ENCODE assay signal across 18 cellular contexts in genomic region chr3:171134170-171134569, GRCh38.
A peak's percentile ranks its signal among the peaks of the same experiment; 100 is the strongest.
DNase-seq lines count a peak whose midpoint lies in the region; ATAC-seq and TF ChIP-seq lines count a peak whose summit lies in the region.
"Had no signal": no experiment of that assay in that cellular context is flagged by ENCODE, and none has a peak within 500 bp of the region (broad histone marks: within the 10 kb centered on the region; RNA-seq: fewer than 3 reads in every experiment).

No MANE protein-coding gene starts in this region.

- ATAC-seq in T-helper 17 cell, result no peak

- DNase-seq in HCEC 1CT (peak; percentile 17), T-helper 17 cell (no peak), epithelial cell of esophagus (ENCODE audit: low read depth) (peak; percentile 24), renal cortical epithelial cell (ENCODE audit: low read depth) (peak; percentile 18), OCI-M1 (lab: John Stamatoyannopoulos, UW) (no peak), erythroblast (lab: John Stamatoyannopoulos, UW) (no peak), HUDEP-2 (lab: John Stamatoyannopoulos, UW; ENCODE audit: unreplicated experiment in 76 of 76) (no peak)
- DNase-seq: Calu3; CD4-positive, alpha-beta T cell; Karpas-422; NCI-H1105; NCI-H1694; NCI-H2107; NCI-H226; NCI-H524 treated with DMSO at 0.1 percent for 48 hours; SHP77; SK-N-SH had no signal

- peak overlapping the region; percentile 37 for H3K27ac Mint-ChIP-seq in T-helper 17 cell
- H3K27ac Mint-ChIP-seq: B cell; CD4-positive, alpha-beta T cell had no signal

- H3K9me3 ChIP-seq in T-helper 17 cell (ENCODE audit: control insufficient read depth, low read length, poor library complexity, severe bottlenecking), result no peaks in the 10 kb centered on the region
- H3K9me3 ChIP-seq: SK-N-SH had no signal

- peaks cover 20% of the 10 kb centered on the region for H3K36me3 Mint-ChIP-seq in T-helper 17 cell (ENCODE audit: low read depth)

- TF ChIP-seq POLR2A in erythroblast (IDR thresholded peaks at IDR 0.05; ENCODE audit: low read length), result no peak

- H3K4me3 Mint-ChIP-seq in T-helper 17 cell, result no peak overlapping the region
- H3K4me3 Mint-ChIP-seq: B cell; CD4-positive, alpha-beta T cell had no signal

- H3K27me3 Mint-ChIP-seq in T-helper 17 cell, result no peaks in the 10 kb centered on the region
- H3K27me3 Mint-ChIP-seq: B cell; CD4-positive, alpha-beta T cell had no signal

- TF ChIP-seq CTCF in epithelial cell of esophagus (IDR thresholded peaks at IDR 0.05; ENCODE audit: insufficient read depth, low read depth, low read length, missing control alignments), result no peak

- peaks cover 16% of the 10 kb centered on the region for H3K4me1 Mint-ChIP-seq in T-helper 17 cell
- H3K4me1 Mint-ChIP-seq: B cell had no signal

- H3K4me3 ChIP-seq in epithelial cell of esophagus (ENCODE audit: low read length), result no peak overlapping the region

Comparison
In these comparisons a context has a peak if more than half of its experiments do, and no peak if none do; other contexts are left out.
1. DNase-seq: peak in HCEC 1CT (single experiment), epithelial cell of esophagus (single experiment) and renal cortical epithelial cell (single experiment); none in T-helper 17 cell (0 of 3), OCI-M1 (single experiment), erythroblast (0 of 2) and HUDEP-2 (0 of 76).